9 cellular contexts compared by ENCODE assay signal in the genomic region with DNA sequence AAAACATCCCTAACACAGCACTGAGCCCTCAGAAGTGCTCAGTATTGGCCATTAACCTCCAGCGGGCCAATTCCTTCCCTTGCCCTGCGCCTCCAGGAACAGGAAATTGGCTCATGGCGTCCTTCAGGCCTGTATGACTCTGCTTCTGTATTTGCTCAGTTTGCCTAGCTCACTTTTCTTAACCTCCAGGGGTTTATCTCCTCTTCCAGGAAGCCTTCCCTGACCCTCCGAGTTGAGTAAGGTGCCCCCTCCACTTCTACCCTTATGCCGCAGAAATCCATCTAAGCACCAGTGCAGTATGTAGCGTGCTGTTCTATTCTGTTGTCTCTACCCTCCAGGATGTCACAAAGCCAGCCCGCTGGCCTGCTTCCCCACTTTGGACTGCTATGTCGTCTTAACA. TPM values are rescaled to one million over a fixed set of nuclear protein-coding genes. Genes with fewer than 3 reads are reported as not detected.
DNase-seq lines count a peak whose midpoint lies in the region; TF ChIP-seq lines count a peak whose summit lies in the region.
"Had no signal": no experiment of that assay in that cellular context is flagged by ENCODE, and none has a peak within 500 bp of the region (broad histone marks: within the 10 kb centered on the region; RNA-seq: fewer than 3 reads in every experiment).

No MANE protein-coding gene starts in this region.

- DNase-seq in Caco-2, result no peak
- no peak for DNase-seq in neuronal stem cell (ENCODE audit: low spot score)
- no peak for DNase-seq in NCI-H2081 treated with DMSO at 0.1 percent for 48 hours (lab: John Stamatoyannopoulos, UW)
- no peak for DNase-seq in hypothalamus (lab: John Stamatoyannopoulos, UW)
- no peak for DNase-seq in HK-2 (ENCODE audit: unreplicated experiment)
- DNase-seq in stimulated activated CD4-positive, alpha-beta T cell treated with anti-CD3 and anti-CD28 coated beads, Interleukin-12 subunit alpha, Interleukin-12 subunit beta, amount 100 ng/mL, for 4 hours, result no peak
- DNase-seq: NCI-H187 treated with DMSO at 0.1 percent for 48 hours had no signal

- no peak overlapping the region for H3K4ac ChIP-seq in neuronal stem cell (ENCODE audit: low read length)

- H3K4me1 ChIP-seq in Caco-2 (peaks cover 6% of the 10 kb centered on the region; the same call in 1 of the 2 replicates), KMS-11 (ENCODE audit: low read depth, poor library complexity, severe bottlenecking) (peaks cover 16% of the 10 kb centered on the region), neuronal stem cell (ENCODE audit: control insufficient read depth in 2 of 2, insufficient read depth in 1 of 2, low read depth in 1 of 2, low read length in 2 of 2) (peaks cover 10 to 12% of the 10 kb centered on the region in 2 donors)

- no peak overlapping the region for H3K18ac ChIP-seq in neuronal stem cell (ENCODE audit: low read length)

- no peak overlapping the region for H3K23ac ChIP-seq in neuronal stem cell (ENCODE audit: low read depth, low read length, poor library complexity)

- H3K27me3 Mint-ChIP-seq in Caco-2 (ENCODE audit: insufficient read depth, unreplicated experiment) (no peaks in the 10 kb centered on the region), brain (peaks cover 6% of the 10 kb centered on the region)

- POLR2A ChIA-PET in Caco-2 (lab: Charles Lee), result no interaction called here

- H3K4me3 Mint-ChIP-seq in Caco-2 (ENCODE audit: unreplicated experiment) (peak overlapping the region; percentile 87), brain (peak overlapping the region; percentile 88 to 92 (median 90))

- H3K9me3 ChIP-seq in Caco-2 (no peaks in the 10 kb centered on the region), neuronal stem cell (replicated peaks in 1 of 2; ENCODE audit: control insufficient read depth in 2 of 2, insufficient read depth in 1 of 2, low read depth in 1 of 2, low read length in 2 of 2) (no peaks in the 10 kb centered on the region)

- no peaks in the 10 kb centered on the region for H3K4me1 Mint-ChIP-seq in Caco-2 (ENCODE audit: low read depth, unreplicated experiment)
- H3K4me1 Mint-ChIP-seq in brain, result peaks cover 38% of the 10 kb centered on the region

- H4K8ac ChIP-seq in neuronal stem cell (ENCODE audit: low read depth, low read length), result no peak overlapping the region

- H3K36me3 ChIP-seq in Caco-2 (ENCODE audit: control insufficient read depth, insufficient read depth, low read length) (peaks cover 4% of the 10 kb centered on the region), KMS-11 (ENCODE audit: insufficient read depth) (peaks cover 3% of the 10 kb centered on the region; the same call in 1 of the 2 replicates), neuronal stem cell (replicated peaks in 1 of 2; ENCODE audit: control insufficient read depth in 2 of 2, insufficient read depth in 2 of 2, low read length in 2 of 2) (peaks cover 19 to 53% of the 10 kb centered on the region in 2 donors)

- no peak overlapping the region for H3K9ac ChIP-seq in KMS-11
- H3K9ac ChIP-seq in neuronal stem cell (ENCODE audit: low read depth, low read length, poor library complexity), result no peak overlapping the region

- no peak overlapping the region for H3K27ac ChIP-seq in KMS-11
- H3K27ac ChIP-seq in neuronal stem cell (replicated peaks; ENCODE audit: low read length), result no peak overlapping the region

- intact Hi-C loops in Caco-2 (cut with micrococcal nuclease; ENCODE audit: unreplicated experiment), result no loop called here

- CTCF ChIA-PET in Caco-2 (lab: Charles Lee), result no interaction called here

- H2AFZ ChIP-seq in KMS-11 (ENCODE audit: low read depth) (no peak overlapping the region), neuronal stem cell (ENCODE audit: low read length) (no peak overlapping the region)

- H3K27ac Mint-ChIP-seq in Caco-2 (ENCODE audit: unreplicated experiment), result peak overlapping the region; percentile 95
- peak overlapping the region; percentile 27 to 95 (median 87) for H3K27ac Mint-ChIP-seq in brain

- no peaks in the 10 kb centered on the region for H4K20me1 ChIP-seq in KMS-11 (ENCODE audit: insufficient read depth)

- H2BK12ac ChIP-seq in neuronal stem cell (ENCODE audit: low read length), result no peak overlapping the region

- H3K9me3 Mint-ChIP-seq in Caco-2 (ENCODE audit: unreplicated experiment) (no peaks in the 10 kb centered on the region), brain (no peaks in the 10 kb centered on the region)

- no peak overlapping the region for H2BK15ac ChIP-seq in neuronal stem cell (ENCODE audit: low read length)

- H4K91ac ChIP-seq in neuronal stem cell (ENCODE audit: low read depth, low read length, poor library complexity), result no peak overlapping the region

- H3K27me3 ChIP-seq in Caco-2 (replicated peaks; ENCODE audit: control insufficient read depth, insufficient read depth, low read length) (no peaks in the 10 kb centered on the region), KMS-11 (ENCODE audit: insufficient read depth, low read depth) (no peaks in the 10 kb centered on the region), neuronal stem cell (ENCODE audit: control insufficient read depth in 3 of 3, insufficient read depth in 3 of 3, low read depth in 1 of 3, low read length in 3 of 3) (peaks cover 0 to 2% (median 0%) of the 10 kb centered on the region in 3 experiments)

- H3K79me1 ChIP-seq in neuronal stem cell (ENCODE audit: low read depth, low read length), result peaks cover 2% of the 10 kb centered on the region

- BruUV-seq in Caco-2 (replicated peaks; lab: Mats Ljungman, UMichigan), result no TSS peak

- H3K4me2 ChIP-seq in KMS-11, result peak overlapping the region; percentile 87; the same call in 1 of the 2 replicates
- H3K4me2 ChIP-seq in neuronal stem cell (ENCODE audit: insufficient read depth, low read length, poor library complexity, severe bottlenecking), result no peak overlapping the region

- H2BK5ac ChIP-seq in neuronal stem cell (ENCODE audit: low read length), result no peak overlapping the region

- peak overlapping the region; percentile 64 for H2AK5ac ChIP-seq in neuronal stem cell (ENCODE audit: low read depth, low read length)

- WGBS in neuronal stem cell (ENCODE audit: extremely low coverage in 2 of 2, insufficient read length in 2 of 2, insufficient replicate concordance in 1 of 2), 2 donors, result no CpG with 5 or more reads among the region's 8 CpGs

- H3K14ac ChIP-seq in neuronal stem cell (ENCODE audit: low read length), result no peak overlapping the region

- H3K4me3 ChIP-seq in Caco-2 (ENCODE audit: low read depth, low read length) (no peak overlapping the region), KMS-11 (IDR thresholded peaks at IDR 0.05; ENCODE audit: insufficient read depth, low read depth, low read length) (no peak overlapping the region), neuronal stem cell (ENCODE audit: low read length in 2 of 2) (no peak overlapping the region)

- TF ChIP-seq CTCF in Caco-2 (IDR thresholded peaks at IDR 0.05; ENCODE audit: insufficient read depth in 1 of 2, low read depth in 1 of 2, low read length in 1 of 2, severe bottlenecking in 1 of 2, unreplicated experiment in 1 of 2), result no peak
- TF ChIP-seq CTCF in KMS-11 (conservative IDR thresholded peaks at IDR 0.05; ENCODE audit: low read depth, low read length), result no peak
- no peak for TF ChIP-seq CTCF in brain (conservative IDR thresholded peaks at IDR 0.05)

- peaks cover 9% of the 10 kb centered on the region; the same call in 1 of the 2 replicates for H3K79me2 ChIP-seq in KMS-11 (ENCODE audit: insufficient read depth, low read depth)

- H3K36me3 Mint-ChIP-seq in Caco-2 (ENCODE audit: insufficient read depth, unreplicated experiment) (peaks cover 41% of the 10 kb centered on the region), brain (peaks cover 33% of the 10 kb centered on the region)

- H2BK120ac ChIP-seq in neuronal stem cell (ENCODE audit: low read depth, low read length), result no peak overlapping the region

RNA-seq across cellular contexts. Expression of gene SFXN4, which starts 1.1 kb away (rescaled TPM):
- total RNA-seq in Caco-2 (2022), result 45.3 and 45.9 TPM in 2 replicates
- 18.2 TPM for polyA plus RNA-seq in brain (ENCODE audit: insufficient read depth, low read depth, low replicate concordance)
- polyA plus RNA-seq in neuronal stem cell (2013, experiment 1 of 2), result 21.8 TPM
- polyA plus RNA-seq in neuronal stem cell (2013, experiment 2 of 2), result 20.0 TPM

RNA-seq across cellular contexts. Expression of gene PRDX3, which starts 12.0 kb away (rescaled TPM):
- total RNA-seq in Caco-2 (2022), result 213 and 216 TPM in 2 replicates
- 78.8 TPM for polyA plus RNA-seq in brain (ENCODE audit: insufficient read depth, low read depth, low replicate concordance)
- 169 TPM for polyA plus RNA-seq in neuronal stem cell (2013, experiment 1 of 2)
- polyA plus RNA-seq in neuronal stem cell (2013, experiment 2 of 2), result 170 TPM

RNA-seq across cellular contexts. Expression of gene GRK5, which starts 40.8 kb away (rescaled TPM):
- total RNA-seq in Caco-2 (2022), result 7.7 and 8.9 TPM in 2 replicates
- 5.4 TPM for polyA plus RNA-seq in brain (ENCODE audit: insufficient read depth, low read depth, low replicate concordance)
- 10.4 TPM for polyA plus RNA-seq in neuronal stem cell (2013, experiment 1 of 2)
- 10.9 TPM for polyA plus RNA-seq in neuronal stem cell (2013, experiment 2 of 2)
